In the genomic region with DNA sequence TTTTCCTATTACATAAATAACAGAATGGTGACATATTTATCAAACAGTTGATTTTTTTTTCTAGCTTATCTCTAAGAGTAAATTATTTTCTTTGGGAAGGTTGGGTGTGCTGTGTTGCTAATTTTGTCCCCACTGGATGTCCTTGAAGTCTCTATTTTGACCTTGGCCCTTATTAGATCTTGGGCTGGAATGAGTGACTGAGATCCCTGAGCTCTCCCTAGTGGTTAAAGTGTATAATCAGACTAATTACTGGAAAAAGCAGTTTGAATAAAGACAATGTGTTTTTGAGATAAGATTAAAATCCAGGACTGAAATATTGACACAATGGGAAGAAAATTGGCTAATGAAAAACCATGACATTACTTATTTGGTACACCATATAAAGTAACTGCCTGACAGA, we compare ENCODE assay signal across 10 cellular contexts. TPM values are rescaled to one million over a fixed set of nuclear protein-coding genes. Genes with fewer than 3 reads are reported as not detected.
DNase-seq lines count a peak whose midpoint lies in the region; ATAC-seq, FAIRE-seq and TF ChIP-seq lines count a peak whose summit lies in the region.
"Had no signal": no experiment of that assay in that cellular context is flagged by ENCODE, and none has a peak within 500 bp of the region (broad histone marks: within the 10 kb centered on the region; RNA-seq: fewer than 3 reads in every experiment).

No MANE protein-coding gene starts in this region.

- H3K9me3 ChIP-seq in spleen (peaks cover 0 to 5% (median 0%) of the 10 kb centered on the region in 8 donors), ascending aorta (no peaks in the 10 kb centered on the region)
- H3K9me3 ChIP-seq: left lung, transverse colon had no signal

- H3K27ac ChIP-seq in spleen = no peak overlapping the region
- no peak overlapping the region for H3K27ac ChIP-seq in ascending aorta
- H3K27ac ChIP-seq: left lung, transverse colon had no signal

- TF ChIP-seq CTCF in HFF-Myc (IDR thresholded peaks at IDR 0.05; ENCODE audit: low read depth, low read length, missing control alignments) (peak; percentile 12), spleen (IDR thresholded peaks at IDR 0.05 in 8 of 11, conservative IDR thresholded peaks at IDR 0.05 in 3 of 11) (no peak), ascending aorta (IDR thresholded peaks at IDR 0.05) (no peak)

- H3K4me1 ChIP-seq in spleen (no peaks in the 10 kb centered on the region), ascending aorta (no peaks in the 10 kb centered on the region)
- H3K4me1 ChIP-seq: left lung, transverse colon had no signal

- DNase-seq in ELR (ENCODE audit: low read depth) (peak; percentile 31), HFF-Myc (ENCODE audit: extremely low read depth, low read depth) (no peak), iris pigment epithelial cell (ENCODE audit: low read depth) (peak; percentile 5), left lobe of liver (ENCODE audit: low spot score) (no peak), NCI-H510A (lab: John Stamatoyannopoulos, UW) (no peak), spleen (no peak), ascending aorta (ENCODE audit: low spot score in 2 of 2) (no peak)
- DNase-seq: left lung, transverse colon had no signal

- intact Hi-C loops in spleen (cut with DNase I; ENCODE audit: low total_unique reads) = no loop called here
- intact Hi-C loops in ascending aorta (cut with DNase I) = no loop called here

- H3K27me3 ChIP-seq in spleen (replicated peaks in 1 of 7) (peaks cover 0 to 13% (median 0%) of the 10 kb centered on the region in 7 donors), ascending aorta (no peaks in the 10 kb centered on the region)
- H3K27me3 ChIP-seq: left lung, transverse colon had no signal

- peak; percentile 13 for FAIRE-seq in TTC549 (lab: Jason Lieb, UNC)

- no peak for ATAC-seq in left lobe of liver
- ATAC-seq: left lung had no signal

- no peak for TF ChIP-seq POLR2A in spleen (IDR thresholded peaks at IDR 0.05)

- H3K4me3 ChIP-seq in HFF-Myc (replicated peaks; ENCODE audit: low read depth, low read length) = no peak overlapping the region
- H3K4me3 ChIP-seq in spleen = no peak overlapping the region
- H3K4me3 ChIP-seq in ascending aorta = no peak overlapping the region
- H3K4me3 ChIP-seq: left lung, transverse colon had no signal

- H3K36me3 ChIP-seq in spleen = no peaks in the 10 kb centered on the region
- no peaks in the 10 kb centered on the region for H3K36me3 ChIP-seq in ascending aorta
- H3K36me3 ChIP-seq: left lung, transverse colon had no signal

RNA-seq across cellular contexts. Expression of a gene that starts 56.1 kb away (rescaled TPM):
- total RNA-seq in left lobe of liver (16.2 TPM), spleen (10 to 100 TPM; 25.2 to 53.5 (median 30.5) TPM), ascending aorta (17.6 TPM)
- 10 to 100 TPM; 12.3 to 17.2 (median 17.1) TPM for polyA plus RNA-seq in spleen

RNA-seq across cellular contexts. Expression of a gene that starts 56.4 kb away (rescaled TPM):
- total RNA-seq in left lobe of liver = 6.5 TPM
- total RNA-seq in spleen = 10 to 100 TPM in 2 of 7 donors, 1 to 10 TPM in 5; 6.8 to 15.9 (median 9.0) TPM
- 1 to 10 TPM; 3.5 to 4.5 (median 3.7) TPM for polyA plus RNA-seq in spleen
- total RNA-seq in ascending aorta = not detected

Comparison
In these comparisons a context has a peak if more than half of its experiments do, and no peak if none do; other contexts are left out.
1. DNase-seq: peak in ELR (single experiment) and iris pigment epithelial cell (single experiment); none in HFF-Myc (single experiment), left lobe of liver (single experiment), NCI-H510A (single experiment), spleen (single experiment) and ascending aorta (0 of 2).